ENCODE assay signal across 25 cellular contexts in genomic region chr3:45090855-45091254, GRCh38. TPM values are rescaled to one million over a fixed set of nuclear protein-coding genes. Genes with fewer than 3 reads are reported as not detected.
"Had no signal": no experiment of that assay in that cellular context is flagged by ENCODE, and none has a peak within 500 bp of the region (broad histone marks: within the 10 kb centered on the region; RNA-seq: fewer than 3 reads in every experiment).

No MANE protein-coding gene starts in this region.

- H3K9me3 ChIP-seq: adrenal gland, Peyer's patch had no signal

- H3K27me3 ChIP-seq: adrenal gland, Peyer's patch had no signal

- H3K27ac Mint-ChIP-seq: activated B cell treated with CpG ODN at 0.5 μM for 24 hours; activated CD4-positive, alpha-beta memory T cell treated with anti-CD3 and anti-CD28 coated beads for 36 hours; activated CD4-positive, alpha-beta T cell treated with anti-CD3 and anti-CD28 coated beads, Interleukin-2, amount 10 ng/mL, durations not matched to agents 24 days and 14 days; activated naive CD8-positive, alpha-beta T cell treated with anti-CD3 and anti-CD28 coated beads, Interleukin-2, amount 10 ng/mL, durations not matched to agents 7 days and 5 days; T-helper 1 cell treated with Interleukin-12 subunit alpha and Interleukin-12 subunit beta and Interleukin-4 antibody, amounts not matched to agents 30 μg/mL and 1 μg/mL, for 36 hours had no signal

- DNase-seq: activated B cell treated with CpG ODN at 0.5 μM for 24 hours; activated CD4-positive, alpha-beta memory T cell treated with anti-CD3 and anti-CD28 coated beads for 36 hours; activated CD4-positive, alpha-beta T cell treated with anti-CD3 and anti-CD28 coated beads for 1 hour; activated CD4-positive, alpha-beta T cell treated with anti-CD3 and anti-CD28 coated beads, Interleukin-2, amount 10 ng/mL, durations not matched to agents 24 days and 14 days; activated naive CD4-positive, alpha-beta T cell treated with anti-CD3 and anti-CD28 coated beads, Interleukin-2, amount 50 U/mL, for 16 hours; activated naive CD8-positive, alpha-beta T cell treated with anti-CD3 and anti-CD28 coated beads, Interleukin-2, amount 10 ng/mL, durations not matched to agents 7 days and 5 days; activated T-cell treated with anti-CD3 and anti-CD28 coated beads for 4 hours; activated T-cell treated with anti-CD3 and anti-CD28 coated beads, Interleukin-2, amount 50 U/mL, for 48 hours; adrenal gland; anterior cingulate cortex; caudate nucleus; MM.1S; NCI-H1105; NCI-H1436; NCI-H1694 treated with DMSO at 0.1 percent for 48 hours; NCI-H2029 treated with DMSO at 0.1 percent for 48 hours; NCI-H345; NCI-H510A; NCI-H526 treated with DMSO at 0.1 percent for 48 hours; NCI-H82; Peyer's patch; SHP77 treated with DMSO at 0.1 percent for 48 hours had no signal

- H3K4me1 Mint-ChIP-seq: activated B cell treated with CpG ODN at 0.5 μM for 24 hours had no signal

- H3K4me1 ChIP-seq: adrenal gland had no signal

- H3K36me3 ChIP-seq: adrenal gland had no signal

- H3K4me3 Mint-ChIP-seq: activated B cell treated with CpG ODN at 0.5 μM for 24 hours; activated CD4-positive, alpha-beta memory T cell treated with anti-CD3 and anti-CD28 coated beads for 36 hours; activated CD4-positive, alpha-beta T cell treated with anti-CD3 and anti-CD28 coated beads, Interleukin-2, amount 10 ng/mL, durations not matched to agents 24 days and 14 days; activated naive CD8-positive, alpha-beta T cell treated with anti-CD3 and anti-CD28 coated beads, Interleukin-2, amount 10 ng/mL, durations not matched to agents 7 days and 5 days; T-helper 1 cell treated with Interleukin-12 subunit alpha and Interleukin-12 subunit beta and Interleukin-4 antibody, amounts not matched to agents 30 μg/mL and 1 μg/mL, for 36 hours had no signal

- H3K9me3 Mint-ChIP-seq: activated B cell treated with CpG ODN at 0.5 μM for 24 hours; activated CD4-positive, alpha-beta T cell treated with anti-CD3 and anti-CD28 coated beads, Interleukin-2, amount 10 ng/mL, durations not matched to agents 24 days and 14 days; activated naive CD8-positive, alpha-beta T cell treated with anti-CD3 and anti-CD28 coated beads, Interleukin-2, amount 10 ng/mL, durations not matched to agents 7 days and 5 days; T-helper 1 cell treated with Interleukin-12 subunit alpha and Interleukin-12 subunit beta and Interleukin-4 antibody, amounts not matched to agents 30 μg/mL and 1 μg/mL, for 36 hours had no signal

- H3K4me3 ChIP-seq: adrenal gland, Peyer's patch had no signal

- H3K27ac ChIP-seq: adrenal gland had no signal

RNA-seq across cellular contexts. Expression of gene CDCP1, which starts 55.3 kb away (rescaled TPM):
- total RNA-seq: activated B cell treated with CpG ODN at 0.5 μM for 24 hours, OCI-LY7, SK-MEL-5 had no signal
